ENCODE assay signal across 18 cellular contexts in genomic region chr11:134237557-134237922, GRCh38. TPM values are rescaled to one million over a fixed set of nuclear protein-coding genes. Genes with fewer than 3 reads are reported as not detected.
DNase-seq lines count a peak whose midpoint lies in the region; ATAC-seq and TF ChIP-seq lines count a peak whose summit lies in the region.
"Had no signal": no experiment of that assay in that cellular context is flagged by ENCODE, and none has a peak within 500 bp of the region (broad histone marks: within the 10 kb centered on the region; RNA-seq: fewer than 3 reads in every experiment).

No MANE protein-coding gene starts in this region.

- no peaks in the 10 kb centered on the region for H3K9me3 Mint-ChIP-seq in MCF 10A (ENCODE audit: unreplicated experiment)

- no peaks in the 10 kb centered on the region for H3K4me1 ChIP-seq in breast epithelium

- no peaks in the 10 kb centered on the region for H3K27me3 Mint-ChIP-seq in MCF 10A (ENCODE audit: insufficient read depth, unreplicated experiment)
- H3K27me3 Mint-ChIP-seq in T-helper 17 cell, result no peaks in the 10 kb centered on the region

- intact Hi-C loops in MCF 10A (cut with micrococcal nuclease) (no loop called here), breast epithelium (cut with DNase I; ENCODE audit: low total_unique reads) (no loop called here)

- H3K36me3 Mint-ChIP-seq in MCF 10A (ENCODE audit: insufficient read depth, unreplicated experiment) (peaks cover 14% of the 10 kb centered on the region), T-helper 17 cell (ENCODE audit: low read depth) (peaks cover 12% of the 10 kb centered on the region)

- no peaks in the 10 kb centered on the region for H3K9me3 ChIP-seq in breast epithelium
- no peaks in the 10 kb centered on the region for H3K9me3 ChIP-seq in T-helper 17 cell (ENCODE audit: control insufficient read depth, low read length, poor library complexity, severe bottlenecking)
- H3K9me3 ChIP-seq: BE2C had no signal

- H3K27me3 ChIP-seq in breast epithelium (no peaks in the 10 kb centered on the region), H7 (ENCODE audit: control insufficient read depth, insufficient read depth, low read length) (no peaks in the 10 kb centered on the region)
- H3K27me3 ChIP-seq: BE2C had no signal

- DNase-seq in MCF 10A (ENCODE audit: unreplicated experiment), result no peak
- DNase-seq in breast epithelium (ENCODE audit: low spot score in 2 of 2), result no peak
- DNase-seq in T-helper 17 cell, result no peak
- DNase-seq in islet precursor cell, result peak; percentile 68
- no peak for DNase-seq in H7
- no peak for DNase-seq in GM10248 (ENCODE audit: extremely low spot score)
- DNase-seq: BE2C, DMS53, Karpas-422, NCI-H1417, NCI-H1930, NCI-H2171, NCI-H446 treated with DMSO at 0.1 percent for 48 hours, NCI-H748 treated with DMSO at 0.1 percent for 48 hours, PC-3 had no signal

- H3K36me3 ChIP-seq in breast epithelium (no peaks in the 10 kb centered on the region), H7 (replicated peaks; ENCODE audit: control insufficient read depth, insufficient read depth, low read length) (no peaks in the 10 kb centered on the region)

- no peak overlapping the region for H3K4me3 Mint-ChIP-seq in MCF 10A (ENCODE audit: unreplicated experiment)
- no peak overlapping the region for H3K4me3 Mint-ChIP-seq in T-helper 17 cell

- H3K27ac Mint-ChIP-seq in MCF 10A (ENCODE audit: low read depth, unreplicated experiment), result peak overlapping the region; percentile 28
- H3K27ac Mint-ChIP-seq in T-helper 17 cell, result peak overlapping the region; percentile 82

- TF ChIP-seq CTCF in MCF 10A (IDR thresholded peaks at IDR 0.05; ENCODE audit: unreplicated experiment), result no peak
- TF ChIP-seq CTCF in breast epithelium (IDR thresholded peaks at IDR 0.05), result no peak
- TF ChIP-seq CTCF in GM10248 (IDR thresholded peaks at IDR 0.05; ENCODE audit: control extremely low read depth, extremely low read depth, low read depth, missing control alignments), result no peak

- POLR2A ChIA-PET in MCF 10A (lab: Yijun Ruan, JAX) (interaction anchor here (2.4 kb wide), 1 partner anchor 14 kb away, joined by 8 read pairs; no protein-coding TSS in a partner anchor), GM10248 (lab: Yijun Ruan, JAX) (no interaction called here)

- CTCF ChIA-PET in MCF 10A (lab: Yijun Ruan, JAX) (interaction anchor here (0.6 kb wide), 1 partner anchor 74 kb away, joined by 4 read pairs; no protein-coding TSS in a partner anchor), GM10248 (lab: Yijun Ruan, JAX) (interaction anchor here (1.1 kb wide), 1 partner anchor 18 kb away, joined by 3 read pairs; no protein-coding TSS in a partner anchor)

- H3K4me3 ChIP-seq in breast epithelium (no peak overlapping the region), H7 (ENCODE audit: insufficient read depth, low read depth, low read length) (no peak overlapping the region)
- H3K4me3 ChIP-seq: GM12878 had no signal

- no peak for TF ChIP-seq POLR2A in breast epithelium (IDR thresholded peaks at IDR 0.05)

- H3K4me1 Mint-ChIP-seq in MCF 10A (ENCODE audit: insufficient read depth, unreplicated experiment) (no peaks in the 10 kb centered on the region), T-helper 17 cell (peaks cover 15% of the 10 kb centered on the region)

- no peak for ATAC-seq in T-helper 17 cell
- no peak for ATAC-seq in GM21576 (IDR thresholded peaks at IDR 0.05; ENCODE audit: unreplicated experiment)
- ATAC-seq: GM12878, HCT116, PC-3 had no signal

- no TSS peak for BruUV-seq in MCF 10A (replicated peaks; lab: Mats Ljungman, UMichigan)

- no peak overlapping the region for H3K27ac ChIP-seq in breast epithelium

RNA-seq across cellular contexts. Expression of gene VPS26B, which starts 13.1 kb away (rescaled TPM):
- total RNA-seq in MCF 10A (2022), result 45.2 and 47.9 TPM in 2 replicates
- total RNA-seq in breast epithelium, result 10 to 100 TPM; 34.4 to 45.0 (median 40.1) TPM
- 10 to 100 TPM; 49.9 to 51.1 TPM for total RNA-seq in T-helper 17 cell
- 25.3 and 26.8 TPM in 2 replicates for total RNA-seq in H7 (2014; rRNA removed; shearing (Covaris generic))

RNA-seq across cellular contexts. Expression of gene NCAPD3, which starts 13.8 kb away (rescaled TPM):
- 19.3 and 26.7 TPM in 2 replicates for total RNA-seq in MCF 10A (2022)
- 10 to 100 TPM; 12.0 to 16.5 (median 12.1) TPM for total RNA-seq in breast epithelium
- 10 to 100 TPM; 26.8 to 31.4 TPM for total RNA-seq in T-helper 17 cell
- total RNA-seq in H7 (2014; rRNA removed; shearing (Covaris generic)), result 54.9 and 68.2 TPM in 2 replicates

RNA-seq across cellular contexts. Expression of gene THYN1, which starts 15.6 kb away (rescaled TPM):
- total RNA-seq in MCF 10A (2022) (33.4 and 34.8 TPM in 2 replicates), breast epithelium (10 to 100 TPM; 51.7 to 73.9 (median 58.7) TPM), T-helper 17 cell (10 to 100 TPM; 32.9 to 36.5 TPM)
- total RNA-seq in H7 (2014; rRNA removed; shearing (Covaris generic)), result 114 and 117 TPM in 2 replicates

RNA-seq across cellular contexts. Expression of gene ACAD8, which starts 15.8 kb away (rescaled TPM):
- total RNA-seq in MCF 10A (2022), result 18.9 and 20.1 TPM in 2 replicates
- 10 to 100 TPM; 20.5 to 46.2 (median 40.4) TPM for total RNA-seq in breast epithelium
- 10 to 100 TPM; 20.3 to 23.6 TPM for total RNA-seq in T-helper 17 cell
- 44.2 TPM in 2 replicates for total RNA-seq in H7 (2014; rRNA removed; shearing (Covaris generic))

RNA-seq across cellular contexts. Expression of gene GLB1L3, which starts 38.6 kb away (rescaled TPM):
- total RNA-seq in MCF 10A (2022) (not detected in 2 replicates), breast epithelium (1 to 10 TPM in 2 of 3 donors, not detected in 1; 1.0 to 1.6 TPM), T-helper 17 cell (1 to 10 TPM; 2.0 to 2.2 TPM)
- total RNA-seq in H7 (2014; rRNA removed; shearing (Covaris generic)), result 24.0 and 35.0 TPM in 2 replicates
- total RNA-seq: PC-3 had no signal
